ENCODE assay signal across 11 cellular contexts in the genomic region with DNA sequence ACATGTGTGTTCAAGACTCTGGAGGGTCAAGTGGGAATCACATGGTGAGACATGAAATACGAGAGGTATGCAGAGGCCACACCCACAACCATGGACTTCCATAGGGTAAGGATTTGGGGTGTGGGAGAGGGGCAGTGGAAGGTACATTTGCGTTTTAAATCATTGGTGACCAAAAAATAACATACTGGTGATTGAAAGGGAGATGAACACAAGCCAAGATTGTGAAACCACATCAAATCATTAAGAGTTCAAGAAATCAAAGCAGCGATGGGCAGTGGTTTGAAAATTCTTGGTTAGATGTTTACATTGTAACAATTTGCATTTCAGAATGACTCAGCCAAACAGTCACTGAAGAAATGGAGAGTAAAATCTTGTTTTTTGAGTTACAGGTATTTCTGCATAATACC. TPM values are rescaled to one million over a fixed set of nuclear protein-coding genes. Genes with fewer than 3 reads are reported as not detected.
DNase-seq lines count a peak whose midpoint lies in the region; ATAC-seq, FAIRE-seq and TF ChIP-seq lines count a peak whose summit lies in the region.
"Had no signal": no experiment of that assay in that cellular context is flagged by ENCODE, and none has a peak within 500 bp of the region (broad histone marks: within the 10 kb centered on the region; RNA-seq: fewer than 3 reads in every experiment).

No MANE protein-coding gene starts in this region.

- H3K36me3 ChIP-seq in GM23338 (ENCODE audit: insufficient read depth) (peaks cover 16% of the 10 kb centered on the region), keratinocyte (ENCODE audit: control insufficient read depth in 2 of 2, extremely low read depth in 1 of 2, insufficient read depth in 2 of 2, low read length in 2 of 2) (peaks cover 0 to 3% of the 10 kb centered on the region in 2 experiments), osteoblast (ENCODE audit: insufficient read depth, low read length) (peaks cover 14% of the 10 kb centered on the region)

- H3K9me2 ChIP-seq in GM23338 (ENCODE audit: insufficient read depth) = no peaks in the 10 kb centered on the region

- H3K9ac ChIP-seq in keratinocyte (ENCODE audit: control insufficient read depth, extremely low read depth, insufficient read depth, low read length) = no peak overlapping the region

- H3K36me3 Mint-ChIP-seq in GM23338 (ENCODE audit: low read depth) = peaks cover 9% of the 10 kb centered on the region
- peaks cover 26% of the 10 kb centered on the region for H3K36me3 Mint-ChIP-seq in activated B cell treated with CpG ODN at 0.5 μM for 24 hours (ENCODE audit: low read depth)

- no peak overlapping the region for H2AFZ ChIP-seq in GM23338
- no peak overlapping the region for H2AFZ ChIP-seq in keratinocyte (ENCODE audit: control insufficient read depth, low read length)
- H2AFZ ChIP-seq in osteoblast (ENCODE audit: low read length) = no peak overlapping the region

- H3K9me3 Mint-ChIP-seq in GM23338 = peaks cover 2% of the 10 kb centered on the region; the same call in 1 of the 3 replicates
- peaks cover 2% of the 10 kb centered on the region for H3K9me3 Mint-ChIP-seq in activated B cell treated with CpG ODN at 0.5 μM for 24 hours

- H4K20me1 ChIP-seq in GM23338 (replicated peaks; ENCODE audit: insufficient read depth) = no peaks in the 10 kb centered on the region
- no peaks in the 10 kb centered on the region for H4K20me1 ChIP-seq in keratinocyte (ENCODE audit: control insufficient read depth, extremely low read depth, insufficient read depth, low read length)
- no peaks in the 10 kb centered on the region for H4K20me1 ChIP-seq in osteoblast (ENCODE audit: insufficient read depth, low read length)

- no peaks in the 10 kb centered on the region for H3K9me3 ChIP-seq in keratinocyte (ENCODE audit: control insufficient read depth, low read depth, low read length)
- no peaks in the 10 kb centered on the region for H3K9me3 ChIP-seq in osteoblast (ENCODE audit: low read depth, low read length)

- CTCF ChIA-PET in activated B cell treated with CpG ODN at 0.5 μM for 24 hours (lab: Charles Lee) = no interaction called here

- 0 out of 3 replicates have a peak overlapping the region, but pooled peaks have one; percentile 1 for H3K4me3 Mint-ChIP-seq in GM23338
- H3K4me3 Mint-ChIP-seq in activated B cell treated with CpG ODN at 0.5 μM for 24 hours = peak overlapping the region; percentile 13

- POLR2A ChIA-PET in activated B cell treated with CpG ODN at 0.5 μM for 24 hours (lab: Charles Lee) = no interaction called here

- intact Hi-C loops in activated B cell treated with CpG ODN at 0.5 μM for 24 hours (cut with micrococcal nuclease) = no loop called here

- dilution Hi-C loops in keratinocyte (cut with MboI; ENCODE audit: extremely low pct_ligation_motif_present, low sequenced_read_pairs) = no loop called here

- H3K27me3 ChIP-seq in GM23338 (ENCODE audit: insufficient read depth) (no peaks in the 10 kb centered on the region), keratinocyte (ENCODE audit: control insufficient read depth, extremely low read depth, insufficient read depth, low read length) (no peaks in the 10 kb centered on the region), osteoblast (ENCODE audit: insufficient read depth, low read length) (no peaks in the 10 kb centered on the region)

- H3K4me2 ChIP-seq in GM23338 = peak overlapping the region; percentile 14; the same call in 1 of the 2 replicates
- no peak overlapping the region for H3K4me2 ChIP-seq in keratinocyte (ENCODE audit: control insufficient read depth, extremely low read depth, insufficient read depth, low read depth, low read length)
- H3K4me2 ChIP-seq in osteoblast (ENCODE audit: insufficient read depth, low read length) = no peak overlapping the region

- peak; percentile 10 for ATAC-seq in GM23338
- ATAC-seq in activated B cell treated with CpG ODN at 0.5 μM for 24 hours (ENCODE audit: low read depth) = no peak
- ATAC-seq in HG03354 (IDR thresholded peaks at IDR 0.05; ENCODE audit: poor library complexity, severe bottlenecking, unreplicated experiment) = no peak
- no peak for ATAC-seq in GM18520 (IDR thresholded peaks at IDR 0.05; ENCODE audit: unreplicated experiment)
- ATAC-seq: left cardiac atrium had no signal

- DNase-seq in COLO668 (lab: John Stamatoyannopoulos, UW; ENCODE audit: unreplicated experiment) (peak; percentile 17), GM23338 (ENCODE audit: low spot score) (peak; percentile 46), activated B cell treated with CpG ODN at 0.5 μM for 24 hours (no peak), keratinocyte (ENCODE audit: low read depth, low spot score) (no peak), osteoblast (ENCODE audit: insufficient read length, low spot score, missing footprints) (no peak), NK-92 (lab: John Stamatoyannopoulos, UW; ENCODE audit: unreplicated experiment) (no peak)
- DNase-seq: left cardiac atrium, MM.1S, T-helper 9 cell had no signal

- peaks cover 17% of the 10 kb centered on the region for H3K79me2 ChIP-seq in GM23338 (replicated peaks; ENCODE audit: insufficient read depth)
- H3K79me2 ChIP-seq in keratinocyte (ENCODE audit: control insufficient read depth, insufficient read depth, low read length) = no peaks in the 10 kb centered on the region
- H3K79me2 ChIP-seq in osteoblast (ENCODE audit: insufficient read depth, low read length) = no peaks in the 10 kb centered on the region

- H3K4me3 ChIP-seq in GM23338 (no peak overlapping the region), keratinocyte (ENCODE audit: control insufficient read depth in 2 of 3, extremely low read depth in 1 of 3, insufficient read depth in 2 of 3, low read depth in 1 of 3, low read length in 3 of 3) (no peak overlapping the region), osteoblast (ENCODE audit: insufficient read depth, low read length) (no peak overlapping the region)

- H3K9me1 ChIP-seq in keratinocyte (ENCODE audit: control insufficient read depth, extremely low read depth, insufficient read depth, low read length) = no peaks in the 10 kb centered on the region

- H3K27me3 Mint-ChIP-seq in GM23338 (ENCODE audit: insufficient read depth, low read depth, poor library complexity) = peaks cover 5% of the 10 kb centered on the region
- peaks cover 6% of the 10 kb centered on the region for H3K27me3 Mint-ChIP-seq in activated B cell treated with CpG ODN at 0.5 μM for 24 hours

- FAIRE-seq in keratinocyte (lab: Jason Lieb, UNC) = peak; percentile 26

- H3K4me1 Mint-ChIP-seq in GM23338 (peaks cover 27% of the 10 kb centered on the region), activated B cell treated with CpG ODN at 0.5 μM for 24 hours (peaks cover 16% of the 10 kb centered on the region)

- peak overlapping the region; percentile 79 for H3K27ac Mint-ChIP-seq in GM23338
- H3K27ac Mint-ChIP-seq in activated B cell treated with CpG ODN at 0.5 μM for 24 hours = no peak overlapping the region

- TF ChIP-seq CTCF in GM23338 (conservative IDR thresholded peaks at IDR 0.05; ENCODE audit: low read depth in 2 of 2) (no peak), activated B cell treated with CpG ODN at 0.5 μM for 24 hours (IDR thresholded peaks at IDR 0.05) (no peak), keratinocyte (optimal IDR thresholded peaks at IDR 0.05 in 1 of 3, IDR thresholded peaks at IDR 0.05 in 1 of 3, conservative IDR thresholded peaks at IDR 0.05 in 1 of 3; ENCODE audit: extremely low read depth in 1 of 3, insufficient read depth in 2 of 3, low read length in 3 of 3) (no peak), osteoblast (IDR thresholded peaks at IDR 0.05; ENCODE audit: extremely low read depth, low read depth, low read length) (no peak)

- H3K27ac ChIP-seq in GM23338 (ENCODE audit: low read depth) = peak overlapping the region; percentile 97
- no peak overlapping the region for H3K27ac ChIP-seq in keratinocyte (ENCODE audit: control insufficient read depth, insufficient read depth, low read length)
- H3K27ac ChIP-seq in osteoblast (ENCODE audit: low read depth, low read length) = no peak overlapping the region

- H3F3A ChIP-seq in GM23338 (replicated peaks; ENCODE audit: low read depth) = peaks cover 5% of the 10 kb centered on the region; the same call in 1 of the 2 replicates

- H3K4me1 ChIP-seq in GM23338 (ENCODE audit: insufficient read depth) (peaks cover 26% of the 10 kb centered on the region), keratinocyte (ENCODE audit: control insufficient read depth, extremely low read depth, insufficient read depth, low read length) (peaks cover 9% of the 10 kb centered on the region), osteoblast (ENCODE audit: insufficient read depth, low read length) (peaks cover 10% of the 10 kb centered on the region)

TF ChIP-seq in GM23338, 12 proteins besides CTCF, POLR2A, EP300 and RAD21:
- TF ChIP-seq CREB1 (CRISPR knock-in tag; IDR thresholded peaks at IDR 0.05; ENCODE audit: low read depth) = no peak
- TF ChIP-seq POLR2AphosphoS5 (IDR thresholded peaks at IDR 0.05; ENCODE audit: low read depth) = peak; percentile 4; the same call in 1 of the 2 replicates

RNA-seq across cellular contexts. Expression of a gene that starts 1.9 kb away (rescaled TPM):
- total RNA-seq in GM23338 (2014; rRNA removed; shearing (Covaris generic)) = 34.6 and 48.4 TPM in 2 replicates
- polyA plus RNA-seq in GM23338 (2016; fragmentation: Nextera tagmentation; extraction: Ambion mirVana) (20.2 and 24.0 TPM in 2 replicates), keratinocyte (6.9 to 7.7 TPM (median 7.4 TPM) in 3 replicates)
- total RNA-seq in activated B cell treated with CpG ODN at 0.5 μM for 24 hours (2.7 and 2.8 TPM in 2 replicates), osteoblast (3.8 and 4.0 TPM in 2 replicates)
- 3.5 TPM for polyA plus RNA-seq in keratinocyte (2011; ENCODE audit: low read depth)
- polyA plus RNA-seq in keratinocyte (2011; cell fraction: cytosol; rRNA removed) = 6.3 and 8.5 TPM in 2 replicates
- polyA plus RNA-seq in keratinocyte (2011; cell fraction: nucleus; rRNA removed) = 17.9 and 21.0 TPM in 2 replicates
- polyA plus RNA-seq in keratinocyte (2012; ENCODE audit: low replicate concordance) = 5.2 and 6.8 TPM in 2 replicates
- polyA minus RNA-seq in keratinocyte = 3.4 to 5.8 TPM (median 4.6 TPM) in 3 replicates
- 3.6 TPM for polyA minus RNA-seq in keratinocyte (2011; cell fraction: cytosol; rRNA and poly(A)+ RNA removed)
- polyA minus RNA-seq in keratinocyte (2011; cell fraction: nucleus; rRNA and poly(A)+ RNA removed) = 4.2 and 9.0 TPM in 2 replicates

Comparison
In these comparisons a context has a peak if more than half of its experiments do, and no peak if none do; other contexts are left out.
1. DNase-seq: peak in COLO668 (single experiment) and GM23338 (single experiment); none in activated B cell treated with CpG ODN at 0.5 μM for 24 hours (single experiment), keratinocyte (single experiment), osteoblast (single experiment) and NK-92 (single experiment).